22 cellular contexts compared by ENCODE assay signal in genomic region chr6:159071843-159072769, GRCh38. TPM values are rescaled to one million over a fixed set of nuclear protein-coding genes. Genes with fewer than 3 reads are reported as not detected.
DNase-seq lines count a peak whose midpoint lies in the region; ATAC-seq and TF ChIP-seq lines count a peak whose summit lies in the region.
"Had no signal": no experiment of that assay in that cellular context is flagged by ENCODE, and none has a peak within 500 bp of the region (broad histone marks: within the 10 kb centered on the region; RNA-seq: fewer than 3 reads in every experiment).

No MANE protein-coding gene starts in this region.

- TF ChIP-seq CTCF in OCI-LY7 (conservative IDR thresholded peaks at IDR 0.05; ENCODE audit: low read length) (no peak), neutrophil (IDR thresholded peaks at IDR 0.05) (no peak)

- no peak overlapping the region for H3K4me2 ChIP-seq in OCI-LY7 (ENCODE audit: low read length)
- H3K4me2 ChIP-seq: PC-9 had no signal

- CTCF ChIA-PET in OCI-LY7 (lab: Charles Lee; ENCODE audit: unreplicated experiment): no interaction called here

- H3K9me3 ChIP-seq in OCI-LY7 (ENCODE audit: low read length): 0 out of 2 replicates have a peak, but pooled peaks cover 4% of the 10 kb centered on the region
- H3K9me3 ChIP-seq in neutrophil: no peaks in the 10 kb centered on the region

- no peaks in the 10 kb centered on the region for H3K79me2 ChIP-seq in OCI-LY7 (ENCODE audit: insufficient read depth, low read depth, low read length)

- no TSS peak for BruUV-seq in OCI-LY7 (replicated peaks; lab: Mats Ljungman, UMichigan)

- no peaks in the 10 kb centered on the region for H3K27me3 ChIP-seq in neutrophil

- no peak overlapping the region for H3K4me3 ChIP-seq in OCI-LY7 (ENCODE audit: low read depth, low read length, poor library complexity, severe bottlenecking)
- no peak overlapping the region for H3K4me3 ChIP-seq in neutrophil (ENCODE audit: low read depth in 1 of 2, low read length in 1 of 2)
- H3K4me3 ChIP-seq: PC-9 had no signal

- H3K27me3 Mint-ChIP-seq in activated CD4-positive, alpha-beta T cell treated with anti-CD3 and anti-CD28 coated beads, Interleukin-2, amount 10 ng/mL, durations not matched to agents 24 days and 14 days: peaks cover 3% of the 10 kb centered on the region
- peaks cover under 1% of the 10 kb centered on the region for H3K27me3 Mint-ChIP-seq in activated naive CD8-positive, alpha-beta T cell treated with anti-CD3 and anti-CD28 coated beads, Interleukin-2, amount 50 U/mL, for 24 hours

- no peaks in the 10 kb centered on the region for H3K36me3 Mint-ChIP-seq in activated CD4-positive, alpha-beta T cell treated with anti-CD3 and anti-CD28 coated beads, Interleukin-2, amount 10 ng/mL, durations not matched to agents 24 days and 14 days (ENCODE audit: low read depth)
- no peaks in the 10 kb centered on the region for H3K36me3 Mint-ChIP-seq in activated naive CD8-positive, alpha-beta T cell treated with anti-CD3 and anti-CD28 coated beads, Interleukin-2, amount 50 U/mL, for 24 hours (ENCODE audit: low read depth)

- H3K9me3 Mint-ChIP-seq in activated CD4-positive, alpha-beta T cell treated with anti-CD3 and anti-CD28 coated beads, Interleukin-2, amount 10 ng/mL, durations not matched to agents 24 days and 14 days: peaks cover 8% of the 10 kb centered on the region
- H3K9me3 Mint-ChIP-seq in activated naive CD8-positive, alpha-beta T cell treated with anti-CD3 and anti-CD28 coated beads, Interleukin-2, amount 50 U/mL, for 24 hours: no peaks in the 10 kb centered on the region
- H3K9me3 Mint-ChIP-seq: HFFc6 had no signal

- intact Hi-C loops in activated CD4-positive, alpha-beta T cell treated with anti-CD3 and anti-CD28 coated beads, Interleukin-2, amount 10 ng/mL, durations not matched to agents 24 days and 14 days (cut with micrococcal nuclease): loop anchor here (1.0 to 2.0 kb wide), 2 partner anchors 9 to 13 kb away; no protein-coding TSS in a partner anchor
- intact Hi-C loops in OCI-LY7 (cut with micrococcal nuclease; ENCODE audit: unreplicated experiment): no loop called here

- peaks cover 26% of the 10 kb centered on the region for H3K4me1 Mint-ChIP-seq in activated CD4-positive, alpha-beta T cell treated with anti-CD3 and anti-CD28 coated beads, Interleukin-2, amount 10 ng/mL, durations not matched to agents 24 days and 14 days
- H3K4me1 Mint-ChIP-seq in activated naive CD8-positive, alpha-beta T cell treated with anti-CD3 and anti-CD28 coated beads, Interleukin-2, amount 50 U/mL, for 24 hours: peaks cover 67% of the 10 kb centered on the region

- H3K4me1 ChIP-seq in OCI-LY7 (ENCODE audit: insufficient read depth, low read length, poor library complexity, severe bottlenecking) (peaks cover 7% of the 10 kb centered on the region), neutrophil (ENCODE audit: control insufficient read depth in 1 of 2, insufficient read depth in 1 of 2, low read depth in 1 of 2, low read length in 1 of 2) (peaks cover 53 to 56% of the 10 kb centered on the region in 2 experiments)

- POLR2A ChIA-PET in OCI-LY7 (lab: Charles Lee): interaction anchor here (0.6 to 1.0 kb wide), 2 partner anchors 9 to 11 kb away, joined by 4 to 6 read pairs; no protein-coding TSS in a partner anchor

- no peak for DNase-seq in activated CD4-positive, alpha-beta T cell treated with anti-CD3 and anti-CD28 coated beads, Interleukin-2, amount 10 ng/mL, durations not matched to agents 24 days and 14 days
- no peak for DNase-seq in activated CD4-positive, alpha-beta T cell treated with anti-CD3 and anti-CD28 coated beads for 1 hour
- DNase-seq in OCI-LY7 (ENCODE audit: low spot score) (no peak), SIG-M5 treated with dmso at 0.1 percent for 504 hours (lab: John Stamatoyannopoulos, UW; ENCODE audit: unreplicated experiment) (no peak), NCI-H82 treated with DMSO at 0.1 percent for 48 hours (lab: John Stamatoyannopoulos, UW; ENCODE audit: unreplicated experiment) (no peak)
- no peak for DNase-seq in activated naive CD8-positive, alpha-beta T cell treated with anti-CD3 and anti-CD28 coated beads, Interleukin-2, amount 50 U/mL, for 24 hours
- DNase-seq: 8988T, DND-41, H7, HFFc6, IMR-90, NCI-H1417 treated with DMSO at 0.1 percent for 48 hours, NCI-H1930, NCI-H345, NCI-H524 treated with DMSO at 0.1 percent for 48 hours, PC-9 had no signal

- H3K9me2 ChIP-seq in OCI-LY7 (ENCODE audit: insufficient read depth, low read length): no peaks in the 10 kb centered on the region

- H3K4me3 Mint-ChIP-seq in activated CD4-positive, alpha-beta T cell treated with anti-CD3 and anti-CD28 coated beads, Interleukin-2, amount 10 ng/mL, durations not matched to agents 24 days and 14 days: no peak overlapping the region
- H3K4me3 Mint-ChIP-seq in activated naive CD8-positive, alpha-beta T cell treated with anti-CD3 and anti-CD28 coated beads, Interleukin-2, amount 50 U/mL, for 24 hours: no peak overlapping the region
- H3K4me3 Mint-ChIP-seq: CD14-positive monocyte, HFFc6 had no signal

- H3K27ac Mint-ChIP-seq in activated CD4-positive, alpha-beta T cell treated with anti-CD3 and anti-CD28 coated beads, Interleukin-2, amount 10 ng/mL, durations not matched to agents 24 days and 14 days: peak overlapping the region; percentile 25
- H3K27ac Mint-ChIP-seq in activated naive CD8-positive, alpha-beta T cell treated with anti-CD3 and anti-CD28 coated beads, Interleukin-2, amount 50 U/mL, for 24 hours: peak overlapping the region; percentile 2
- H3K27ac Mint-ChIP-seq: CD14-positive monocyte, HFFc6 had no signal

- H4K20me1 ChIP-seq in OCI-LY7 (ENCODE audit: insufficient read depth, low read length): no peaks in the 10 kb centered on the region

- peak overlapping the region; percentile 42; the same call in 1 of the 2 replicates for H2AFZ ChIP-seq in OCI-LY7 (ENCODE audit: low read length)
- H2AFZ ChIP-seq: PC-9 had no signal

- H3K36me3 ChIP-seq in OCI-LY7 (ENCODE audit: insufficient read depth, low read length) (no peaks in the 10 kb centered on the region; the same call in 1 of the 2 replicates), neutrophil (no peaks in the 10 kb centered on the region)

- H3K27ac ChIP-seq in OCI-LY7 (ENCODE audit: low read depth, low read length, poor library complexity, severe bottlenecking) (no peak overlapping the region), neutrophil (peak overlapping the region; percentile 40)
- H3K27ac ChIP-seq: HL-60, PC-9, RWPE1 had no signal

- peak; percentile 72 for ATAC-seq in activated naive CD8-positive, alpha-beta T cell treated with anti-CD3 and anti-CD28 coated beads, Interleukin-2, amount 50 U/mL, for 24 hours
- no peak for ATAC-seq in HG03108 (IDR thresholded peaks at IDR 0.05; ENCODE audit: unreplicated experiment)

RNA-seq across cellular contexts. Expression of gene TAGAP, which starts 27.3 kb away (rescaled TPM):
- total RNA-seq in activated CD4-positive, alpha-beta T cell treated with anti-CD3 and anti-CD28 coated beads, Interleukin-2, amount 10 ng/mL, durations not matched to agents 24 days and 14 days: 183 and 187 TPM in 2 replicates
- total RNA-seq in OCI-LY7 (2014; rRNA removed; shearing (Covaris generic)): 25.4 and 30.7 TPM in 2 replicates
- total RNA-seq in OCI-LY7 (2022): 22.7 and 23.6 TPM in 2 replicates
- total RNA-seq: H7, HFFc6, HT1080, IMR-90, PC-9 had no signal
